9 cellular contexts compared by ENCODE assay signal in the genomic region with DNA sequence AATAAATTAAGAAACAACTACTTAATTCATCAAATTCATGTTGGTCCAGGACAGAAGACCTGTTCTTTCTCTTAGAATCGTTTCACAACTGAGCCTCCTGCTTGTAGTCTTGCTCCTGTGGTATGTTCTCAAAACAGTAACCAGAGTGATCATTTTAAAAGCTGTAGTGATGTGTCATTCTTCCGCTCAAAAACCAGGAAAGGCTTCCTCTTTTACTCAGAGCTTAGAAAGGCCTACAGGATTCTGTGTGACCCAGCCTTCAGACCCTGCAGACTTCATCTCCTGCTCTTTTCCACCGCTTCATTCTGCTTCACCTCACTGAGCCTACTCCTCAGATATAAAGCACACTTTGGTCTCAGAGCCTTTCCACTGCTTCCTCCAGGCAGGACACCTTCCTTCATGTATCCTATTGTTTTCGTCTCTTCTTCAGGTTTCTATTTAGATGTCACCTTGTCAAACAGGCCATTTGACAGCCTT. TPM values are rescaled to one million over a fixed set of nuclear protein-coding genes. Genes with fewer than 3 reads are reported as not detected.
DNase-seq lines count a peak whose midpoint lies in the region; TF ChIP-seq lines count a peak whose summit lies in the region.
"Had no signal": no experiment of that assay in that cellular context is flagged by ENCODE, and none has a peak within 500 bp of the region (broad histone marks: within the 10 kb centered on the region; RNA-seq: fewer than 3 reads in every experiment).

No MANE protein-coding gene starts in this region.

- H3K27me3 ChIP-seq in BLaER1 treated with 17β-estradiol and CSF1 and Interleukin-3, amounts not matched to agents 10 nM and 100 nM: no peaks in the 10 kb centered on the region
- no peaks in the 10 kb centered on the region for H3K27me3 ChIP-seq in mesendoderm (ENCODE audit: insufficient read depth, low read length, poor library complexity)

- H3K23ac ChIP-seq in mesendoderm (ENCODE audit: low read length): no peak overlapping the region

- H4K5ac ChIP-seq in mesendoderm (ENCODE audit: low read length): no peak overlapping the region

- H3K4me3 Mint-ChIP-seq in HFFc6: no peak overlapping the region; the same call in 1 of the 2 replicates
- peak overlapping the region; percentile 21 for H3K4me3 Mint-ChIP-seq in activated CD4-positive, alpha-beta memory T cell treated with anti-CD3 and anti-CD28 coated beads for 36 hours

- no peak overlapping the region for H2BK120ac ChIP-seq in mesendoderm (ENCODE audit: low read depth, low read length)

- H3K9me3 ChIP-seq in BLaER1 treated with 17β-estradiol and CSF1 and Interleukin-3, amounts not matched to agents 10 nM and 100 nM (replicated peaks in 1 of 11): peaks cover 0 to 36% (median 16%) of the 10 kb centered on the region in 11 experiments; a peak in 15 of 22 replicates

- no peak overlapping the region for H3K18ac ChIP-seq in mesendoderm (ENCODE audit: low read length)

- H3K4me1 Mint-ChIP-seq in HFFc6 (ENCODE audit: low read depth): peaks cover 24% of the 10 kb centered on the region
- H3K4me1 Mint-ChIP-seq in activated CD4-positive, alpha-beta memory T cell treated with anti-CD3 and anti-CD28 coated beads for 36 hours (ENCODE audit: low read depth): peaks cover 91% of the 10 kb centered on the region

- peak overlapping the region; percentile 73 for H3K27ac Mint-ChIP-seq in HFFc6
- peak overlapping the region; percentile 86 for H3K27ac Mint-ChIP-seq in activated CD4-positive, alpha-beta memory T cell treated with anti-CD3 and anti-CD28 coated beads for 36 hours

- no peak for TF ChIP-seq CTCF in HFFc6 (IDR thresholded peaks at IDR 0.05)

- CTCF ChIA-PET in activated CD4-positive, alpha-beta memory T cell treated with anti-CD3 and anti-CD28 coated beads for 36 hours (lab: Charles Lee): interaction anchor here (1.1 to 1.9 kb wide), 6 partner anchors 11 to 187 kb away, joined by 3 to 5 read pairs (median 4); a partner anchor contains a TSS

- peaks cover 8% of the 10 kb centered on the region; the same call in 1 of the 2 replicates for H3K9me3 Mint-ChIP-seq in HFFc6
- peaks cover 15% of the 10 kb centered on the region for H3K9me3 Mint-ChIP-seq in activated CD4-positive, alpha-beta memory T cell treated with anti-CD3 and anti-CD28 coated beads for 36 hours

- H3K27me3 Mint-ChIP-seq in HFFc6 (ENCODE audit: insufficient read depth): peaks cover 9% of the 10 kb centered on the region
- no peaks in the 10 kb centered on the region for H3K27me3 Mint-ChIP-seq in activated CD4-positive, alpha-beta memory T cell treated with anti-CD3 and anti-CD28 coated beads for 36 hours

- peaks cover 5 to 100% (median 57%) of the 10 kb centered on the region in 11 experiments; a peak in 18 of 22 replicates for H4K20me1 ChIP-seq in BLaER1 treated with 17β-estradiol and CSF1 and Interleukin-3, amounts not matched to agents 10 nM and 100 nM

- no CpG with 5 or more reads among the region's 4 CpGs for WGBS in mesendoderm (ENCODE audit: extremely low coverage, insufficient coverage, low lambda C conversion rate)

- no peak overlapping the region for H2BK5ac ChIP-seq in mesendoderm (ENCODE audit: low read length)

- no peak overlapping the region for H3K56ac ChIP-seq in mesendoderm (ENCODE audit: low read length)

- peaks cover 15 to 91% (median 73%) of the 10 kb centered on the region in 11 experiments; a peak in 21 of 22 replicates for H3K36me3 ChIP-seq in BLaER1 treated with 17β-estradiol and CSF1 and Interleukin-3, amounts not matched to agents 10 nM and 100 nM
- H3K36me3 ChIP-seq in mesendoderm (ENCODE audit: control insufficient read depth, insufficient read depth, low read length): no peaks in the 10 kb centered on the region

- POLR2A ChIA-PET in activated CD4-positive, alpha-beta memory T cell treated with anti-CD3 and anti-CD28 coated beads for 36 hours (lab: Charles Lee): interaction anchor here (0.6 to 1.6 kb wide), 9 partner anchors 11 to 88 kb away, joined by 3 to 6 read pairs (median 4); no protein-coding TSS in a partner anchor

- H3K36me3 Mint-ChIP-seq in HFFc6 (ENCODE audit: low read depth): peaks cover 9% of the 10 kb centered on the region; the same call in 1 of the 2 replicates
- H3K36me3 Mint-ChIP-seq in activated CD4-positive, alpha-beta memory T cell treated with anti-CD3 and anti-CD28 coated beads for 36 hours: peaks cover 69% of the 10 kb centered on the region

- intact Hi-C loops in activated CD4-positive, alpha-beta memory T cell treated with anti-CD3 and anti-CD28 coated beads for 36 hours (cut with micrococcal nuclease): loop anchor here (1.0 to 5.0 kb wide), 7 partner anchors 17 to 184 kb away; a partner anchor contains a TSS

- H2BK15ac ChIP-seq in mesendoderm (replicated peaks; ENCODE audit: low read depth): no peak overlapping the region

- H3K4ac ChIP-seq in mesendoderm (ENCODE audit: low read depth, low read length): no peak overlapping the region

- peaks cover 0 to 47% (median 21%) of the 10 kb centered on the region in 10 experiments; a peak in 16 of 20 replicates for H3K4me1 ChIP-seq in BLaER1 treated with 17β-estradiol and CSF1 and Interleukin-3, amounts not matched to agents 10 nM and 100 nM
- peaks cover 3% of the 10 kb centered on the region for H3K4me1 ChIP-seq in mesendoderm (ENCODE audit: control insufficient read depth, low read depth, low read length)

- DNase-seq in HFFc6: peak; percentile 30
- DNase-seq in activated CD4-positive, alpha-beta memory T cell treated with anti-CD3 and anti-CD28 coated beads for 36 hours: peak; percentile 37
- peak; percentile 52 for DNase-seq in kidney tubule cell (ENCODE audit: low spot score)
- DNase-seq in NCI-H1417 (lab: John Stamatoyannopoulos, UW): no peak
- DNase-seq in mesendoderm: no peak
- no peak for DNase-seq in NK-92 (lab: John Stamatoyannopoulos, UW; ENCODE audit: unreplicated experiment)
- no peak for DNase-seq in stimulated activated CD4-positive, alpha-beta T cell treated with anti-CD3 and anti-CD28 coated beads, Interleukin-4, amount 100 ng/mL, for 24 hours
- DNase-seq: NCI-H1436 had no signal

- peak overlapping the region in 5 of 11 experiments; percentile 19 to 40 (median 36); a peak in 6 of 22 replicates for H3K9ac ChIP-seq in BLaER1 treated with 17β-estradiol and CSF1 and Interleukin-3, amounts not matched to agents 10 nM and 100 nM
- no peak overlapping the region for H3K9ac ChIP-seq in mesendoderm (ENCODE audit: low read length)

- H3K4me3 ChIP-seq in BLaER1 treated with 17β-estradiol and CSF1 and Interleukin-3, amounts not matched to agents 10 nM and 100 nM: no peak overlapping the region
- H3K4me3 ChIP-seq in mesendoderm (ENCODE audit: low read length): no peak overlapping the region

- H3K4me2 ChIP-seq in BLaER1 treated with 17β-estradiol and CSF1 and Interleukin-3, amounts not matched to agents 10 nM and 100 nM: peak overlapping the region in 8 of 11 experiments; percentile 17 to 84 (median 54); a peak in 15 of 22 replicates
- H3K4me2 ChIP-seq in mesendoderm (ENCODE audit: low read length): no peak overlapping the region

- no peak overlapping the region for H2AK5ac ChIP-seq in mesendoderm (ENCODE audit: low read length)

- H3K27ac ChIP-seq in BLaER1 treated with 17β-estradiol and CSF1 and Interleukin-3, amounts not matched to agents 10 nM and 100 nM: peak overlapping the region in 10 of 11 experiments; percentile 8 to 77 (median 57); a peak in 17 of 22 replicates
- no peak overlapping the region for H3K27ac ChIP-seq in mesendoderm (ENCODE audit: low read depth, low read length)

- H3K79me1 ChIP-seq in mesendoderm (ENCODE audit: low read length): peaks cover 14% of the 10 kb centered on the region

- peaks cover 31% of the 10 kb centered on the region for H3K79me2 ChIP-seq in mesendoderm (ENCODE audit: control insufficient read depth, insufficient read depth, low read length)

- H4K8ac ChIP-seq in mesendoderm (ENCODE audit: low read depth, low read length): no peak overlapping the region

RNA-seq across cellular contexts. Expression of a gene that starts 22.7 kb away (rescaled TPM):
- 1 to 10 TPM in 5 of 6 experiments, under 1 TPM in 1; 0.88 to 2.6 (median 1.9) TPM for total RNA-seq in HFFc6 (2021; fragmentation: NEBNext Ultra II Directional; extraction: Animal tissue kit (Norgen Biotek cat#: 25700))
- total RNA-seq in activated CD4-positive, alpha-beta memory T cell treated with anti-CD3 and anti-CD28 coated beads for 36 hours: 100 to 1,000 TPM in 1 of 2 experiments, 10 to 100 TPM in 1; 99.9 to 113 TPM
- 47.2 TPM for polyA plus RNA-seq in mesendoderm (2013, experiment 1 of 2)
- polyA plus RNA-seq in mesendoderm (2013, experiment 2 of 2): 46.4 TPM

Comparison
In these comparisons a context has a peak if more than half of its experiments do, and no peak if none do; other contexts are left out.
1. DNase-seq: peak in HFFc6 (single experiment), activated CD4-positive, alpha-beta memory T cell treated with anti-CD3 and anti-CD28 coated beads for 36 hours (single experiment) and kidney tubule cell (single experiment); none in NCI-H1417 (0 of 3), mesendoderm (single experiment), NK-92 (single experiment) and stimulated activated CD4-positive, alpha-beta T cell treated with anti-CD3 and anti-CD28 coated beads, Interleukin-4, amount 100 ng/mL, for 24 hours (single experiment).
2. RNA of a gene that starts 22.7 kb away (total RNA-seq): 99.9 to 113 TPM in activated CD4-positive, alpha-beta memory T cell treated with anti-CD3 and anti-CD28 coated beads for 36 hours; 0.88 to 2.6 TPM in HFFc6; every median in the first group is over 10 times any median in the second.